ENCODE assay signal across 20 cellular contexts in genomic region chr15:100254694-100255093, GRCh38.
"Had no signal": no experiment of that assay in that cellular context is flagged by ENCODE, and none has a peak within 500 bp of the region (broad histone marks: within the 10 kb centered on the region; RNA-seq: fewer than 3 reads in every experiment).

No MANE protein-coding gene starts in this region.

- ATAC-seq: heart right ventricle; naive thymus-derived CD4-positive, alpha-beta T cell; pancreas; right lobe of liver; stimulated activated effector memory CD8-positive, alpha-beta T cell treated with anti-CD3 and anti-CD28 coated beads, Interleukin-12 subunit alpha, Interleukin-12 subunit beta, amount 100 ng/mL, for 72 hours; stimulated activated naive CD8-positive, alpha-beta T cell treated with anti-CD3 and anti-CD28 coated beads, Interleukin-15, Interleukin-2, amounts not matched to agents 100 U/mL and 50 U/mL, for 24 hours; upper lobe of right lung had no signal

- H3K4me1 Mint-ChIP-seq: stimulated activated effector memory CD8-positive, alpha-beta T cell treated with anti-CD3 and anti-CD28 coated beads, Interleukin-12 subunit alpha, Interleukin-12 subunit beta, amount 100 ng/mL, for 72 hours had no signal

- FAIRE-seq: frontal cortex, islet of Langerhans, pancreas had no signal

- H3K27me3 Mint-ChIP-seq: naive thymus-derived CD4-positive, alpha-beta T cell had no signal

- H3K4me3 ChIP-seq: colonic mucosa, heart right ventricle, pancreas, prostate gland, right lobe of liver, suprapubic skin, thyroid gland, upper lobe of right lung had no signal

- H3K27ac Mint-ChIP-seq: naive thymus-derived CD4-positive, alpha-beta T cell; stimulated activated effector memory CD8-positive, alpha-beta T cell treated with anti-CD3 and anti-CD28 coated beads, Interleukin-12 subunit alpha, Interleukin-12 subunit beta, amount 100 ng/mL, for 72 hours had no signal

- H3K36me3 ChIP-seq: colonic mucosa, heart right ventricle, prostate gland, right lobe of liver, suprapubic skin, thyroid gland, upper lobe of right lung had no signal

- H3K27ac ChIP-seq: colonic mucosa, heart right ventricle, pancreas, prostate gland, right lobe of liver, suprapubic skin, thyroid gland, upper lobe of right lung had no signal

- H3K9me3 ChIP-seq: colonic mucosa, heart right ventricle, pancreas, prostate gland, right lobe of liver, suprapubic skin, thyroid gland, upper lobe of right lung had no signal

- DNase-seq: colonic mucosa; effector CD8-positive, alpha-beta T cell; heart right ventricle; hypothalamus; kidney glomerular epithelial cell; mesendoderm; pancreas; stimulated activated CD4-positive, alpha-beta T cell treated with anti-CD3 and anti-CD28 coated beads, Interleukin-4, amount 100 ng/mL, for 1 hour; stimulated activated CD8-positive, alpha-beta memory T cell treated with anti-CD3 and anti-CD28 coated beads, Interleukin-4, amount 100 ng/mL, for 48 hours; stimulated activated naive CD8-positive, alpha-beta T cell treated with anti-CD3 and anti-CD28 coated beads, Interleukin-15, Interleukin-2, amounts not matched to agents 100 U/mL and 50 U/mL, for 24 hours; thyroid gland; upper lobe of right lung had no signal

- H3K4me3 Mint-ChIP-seq: naive thymus-derived CD4-positive, alpha-beta T cell; neural crest cell; stimulated activated effector memory CD8-positive, alpha-beta T cell treated with anti-CD3 and anti-CD28 coated beads, Interleukin-12 subunit alpha, Interleukin-12 subunit beta, amount 100 ng/mL, for 72 hours had no signal

- H3K9me3 Mint-ChIP-seq: stimulated activated effector memory CD8-positive, alpha-beta T cell treated with anti-CD3 and anti-CD28 coated beads, Interleukin-12 subunit alpha, Interleukin-12 subunit beta, amount 100 ng/mL, for 72 hours had no signal

- H3K27me3 ChIP-seq: colonic mucosa, heart right ventricle, pancreas, right lobe of liver, suprapubic skin, thyroid gland, upper lobe of right lung had no signal

- H3K4me1 ChIP-seq: colonic mucosa, heart right ventricle, pancreas, prostate gland, right lobe of liver, upper lobe of right lung had no signal

- H3K36me3 Mint-ChIP-seq: stimulated activated effector memory CD8-positive, alpha-beta T cell treated with anti-CD3 and anti-CD28 coated beads, Interleukin-12 subunit alpha, Interleukin-12 subunit beta, amount 100 ng/mL, for 72 hours had no signal
